Comparison of ENCODE assay signal across 8 cellular contexts in genomic region chr19:2524840-2525723, GRCh38. TPM values are rescaled to one million over a fixed set of nuclear protein-coding genes. Genes with fewer than 3 reads are reported as not detected.
DNase-seq lines count a peak whose midpoint lies in the region; ATAC-seq and TF ChIP-seq lines count a peak whose summit lies in the region.
"Had no signal": no experiment of that assay in that cellular context is flagged by ENCODE, and none has a peak within 500 bp of the region (broad histone marks: within the 10 kb centered on the region; RNA-seq: fewer than 3 reads in every experiment).

No MANE protein-coding gene starts in this region.

- H3K27me3 Mint-ChIP-seq in type B pancreatic cell: no peaks in the 10 kb centered on the region
- H3K27me3 Mint-ChIP-seq: stimulated activated naive CD8-positive, alpha-beta T cell treated with anti-CD3 and anti-CD28 coated beads, Interleukin-15, Interleukin-2, amounts not matched to agents 100 ng/mL and 50 ng/mL, for 24 hours had no signal

- H3K9me3 ChIP-seq in adipocyte (ENCODE audit: control insufficient read depth, low read length): no peaks in the 10 kb centered on the region

- H3K4me1 Mint-ChIP-seq in type B pancreatic cell (ENCODE audit: unreplicated experiment): peaks cover 4% of the 10 kb centered on the region

- peak overlapping the region; percentile 87 for H3K9ac ChIP-seq in adipocyte (ENCODE audit: low read length)

- H3K36me3 Mint-ChIP-seq in type B pancreatic cell: no peaks in the 10 kb centered on the region

- peak overlapping the region; percentile 70 for H3K4me3 ChIP-seq in adipocyte (ENCODE audit: low read length)

- H3K4me3 Mint-ChIP-seq in type B pancreatic cell: no peak overlapping the region
- H3K4me3 Mint-ChIP-seq: stimulated activated naive CD8-positive, alpha-beta T cell treated with anti-CD3 and anti-CD28 coated beads, Interleukin-15, Interleukin-2, amounts not matched to agents 100 ng/mL and 50 ng/mL, for 24 hours had no signal

- ATAC-seq in HG02759 (IDR thresholded peaks at IDR 0.05; ENCODE audit: unreplicated experiment) (no peak), GM21576 (IDR thresholded peaks at IDR 0.05; ENCODE audit: unreplicated experiment) (no peak)

- H3K4me1 ChIP-seq in adipocyte (ENCODE audit: control insufficient read depth, insufficient read depth, low read length): peaks cover 40% of the 10 kb centered on the region

- peak; percentile 63 for DNase-seq in HuH-7 (ENCODE audit: low spot score)
- DNase-seq in adipocyte (ENCODE audit: low read depth): peak; percentile 74
- DNase-seq in iPS-NIHi11 (ENCODE audit: low spot score): peak; percentile 56
- no peak for DNase-seq in type B pancreatic cell (ENCODE audit: extremely low spot score, unreplicated experiment)
- no peak for DNase-seq in activated CD4-positive, alpha-beta T cell treated with anti-CD3 and anti-CD28 coated beads, Interleukin-2, amount 50 U/mL, for 48 hours

- no peaks in the 10 kb centered on the region for H3K36me3 ChIP-seq in adipocyte (ENCODE audit: control insufficient read depth, insufficient read depth, low read length, severe bottlenecking)

- no peaks in the 10 kb centered on the region for H3K9me3 Mint-ChIP-seq in type B pancreatic cell
- H3K9me3 Mint-ChIP-seq: stimulated activated naive CD8-positive, alpha-beta T cell treated with anti-CD3 and anti-CD28 coated beads, Interleukin-15, Interleukin-2, amounts not matched to agents 100 ng/mL and 50 ng/mL, for 24 hours had no signal

- peak overlapping the region; percentile 41 for H3K27ac Mint-ChIP-seq in type B pancreatic cell
- H3K27ac Mint-ChIP-seq: stimulated activated naive CD8-positive, alpha-beta T cell treated with anti-CD3 and anti-CD28 coated beads, Interleukin-15, Interleukin-2, amounts not matched to agents 100 ng/mL and 50 ng/mL, for 24 hours had no signal

- no peaks in the 10 kb centered on the region for H3K27me3 ChIP-seq in adipocyte (replicated peaks; ENCODE audit: control insufficient read depth, insufficient read depth, low read length)

- TF ChIP-seq CTCF in type B pancreatic cell (conservative IDR thresholded peaks at IDR 0.05): no peak

RNA-seq across cellular contexts. Expression of gene GADD45B, which starts 49.2 kb away (rescaled TPM):
- 31.1 and 67.3 TPM in 2 replicates for total RNA-seq in type B pancreatic cell (ENCODE audit: low replicate concordance)

Comparison
In these comparisons a context has a peak if more than half of its experiments do, and no peak if none do; other contexts are left out.
1. DNase-seq: peak in HuH-7 (single experiment), adipocyte (single experiment) and iPS-NIHi11 (single experiment); none in type B pancreatic cell (single experiment) and activated CD4-positive, alpha-beta T cell treated with anti-CD3 and anti-CD28 coated beads, Interleukin-2, amount 50 U/mL, for 48 hours (0 of 2).